Comparison of ENCODE assay signal across 8 cellular contexts in the genomic region with DNA sequence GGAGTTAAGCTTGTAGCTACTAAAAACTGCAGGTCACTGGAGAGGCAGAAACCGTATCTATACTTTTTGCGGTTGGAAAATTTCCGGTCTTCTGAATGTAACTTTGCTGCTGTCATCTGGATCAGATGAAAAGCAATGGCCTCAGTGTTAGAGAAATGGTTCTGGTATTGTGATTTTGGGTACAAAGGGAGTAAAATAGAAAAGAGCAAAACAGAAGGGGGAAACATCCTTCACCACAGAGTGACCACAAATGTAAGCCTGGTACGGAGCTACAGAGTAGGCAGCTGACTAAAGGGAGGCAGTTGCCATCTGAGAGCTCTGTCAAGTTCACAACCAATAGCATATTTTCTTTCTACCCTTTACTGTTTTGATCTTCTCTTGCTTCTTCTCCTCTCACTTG. TPM values are rescaled to one million over a fixed set of nuclear protein-coding genes. Genes with fewer than 3 reads are reported as not detected.
DNase-seq lines count a peak whose midpoint lies in the region; ATAC-seq and TF ChIP-seq lines count a peak whose summit lies in the region.

No MANE protein-coding gene starts in this region.

- H3K9me3 Mint-ChIP-seq in activated naive CD4-positive, alpha-beta T cell treated with anti-CD3 and anti-CD28 coated beads, Interleukin-2, amount 50 U/mL, for 72 hours: no peaks in the 10 kb centered on the region

- H3K36me3 ChIP-seq in GM06990 (ENCODE audit: control insufficient read depth, insufficient read depth, low read length): no peaks in the 10 kb centered on the region

- peaks cover 23 to 34% of the 10 kb centered on the region in 2 donors for H3K36me3 Mint-ChIP-seq in activated naive CD4-positive, alpha-beta T cell treated with anti-CD3 and anti-CD28 coated beads, Interleukin-2, amount 50 U/mL, for 72 hours

- DNase-seq in GM06990 (ENCODE audit: extremely low read depth, insufficient read length) (peak; percentile 35), OCI-M2 (lab: John Stamatoyannopoulos, UW; ENCODE audit: unreplicated experiment) (no peak), NCI-H2196 treated with DMSO at 0.1 percent for 48 hours (lab: John Stamatoyannopoulos, UW; ENCODE audit: unreplicated experiment) (no peak), NCI-H524 (lab: John Stamatoyannopoulos, UW) (no peak), NCI-H748 (lab: John Stamatoyannopoulos, UW; ENCODE audit: unreplicated experiment) (no peak)
- peak in 1 of 2 donors; percentile 54 for DNase-seq in activated naive CD4-positive, alpha-beta T cell treated with anti-CD3 and anti-CD28 coated beads, Interleukin-2, amount 50 U/mL, for 72 hours (ENCODE audit: low spot score in 2 of 2)

- H3K27me3 ChIP-seq in GM06990 (replicated peaks; ENCODE audit: control insufficient read depth, insufficient read depth, low read length): no peaks in the 10 kb centered on the region

- H3K27ac Mint-ChIP-seq in activated naive CD4-positive, alpha-beta T cell treated with anti-CD3 and anti-CD28 coated beads, Interleukin-2, amount 50 U/mL, for 72 hours: no peak overlapping the region

- H3K4me3 ChIP-seq in GM06990 (replicated peaks; ENCODE audit: low read depth, low read length): no peak overlapping the region

- TF ChIP-seq CTCF in GM06990 (IDR thresholded peaks at IDR 0.05; ENCODE audit: insufficient read depth, low read length, poor library complexity, severe bottlenecking): no peak

- ATAC-seq in GM21390 (IDR thresholded peaks at IDR 0.05; ENCODE audit: unreplicated experiment) (peak; percentile 84), HG03558 (IDR thresholded peaks at IDR 0.05; ENCODE audit: extremely low read depth, unreplicated experiment) (peak; percentile 81)
- ATAC-seq in activated naive CD4-positive, alpha-beta T cell treated with anti-CD3 and anti-CD28 coated beads, Interleukin-2, amount 50 U/mL, for 72 hours: peak; percentile 78 to 87

RNA-seq across cellular contexts. Expression of a gene that starts 5.6 kb away (rescaled TPM):
- total RNA-seq in activated naive CD4-positive, alpha-beta T cell treated with anti-CD3 and anti-CD28 coated beads, Interleukin-2, amount 50 U/mL, for 72 hours: 10 to 100 TPM; 31.7 to 97.9 TPM

RNA-seq across cellular contexts. Expression of a gene that starts 47.5 kb away (rescaled TPM):
- 100 to 1,000 TPM; 306 to 517 TPM for total RNA-seq in activated naive CD4-positive, alpha-beta T cell treated with anti-CD3 and anti-CD28 coated beads, Interleukin-2, amount 50 U/mL, for 72 hours
